ENCODE assay signal across 25 cellular contexts in the genomic region with DNA sequence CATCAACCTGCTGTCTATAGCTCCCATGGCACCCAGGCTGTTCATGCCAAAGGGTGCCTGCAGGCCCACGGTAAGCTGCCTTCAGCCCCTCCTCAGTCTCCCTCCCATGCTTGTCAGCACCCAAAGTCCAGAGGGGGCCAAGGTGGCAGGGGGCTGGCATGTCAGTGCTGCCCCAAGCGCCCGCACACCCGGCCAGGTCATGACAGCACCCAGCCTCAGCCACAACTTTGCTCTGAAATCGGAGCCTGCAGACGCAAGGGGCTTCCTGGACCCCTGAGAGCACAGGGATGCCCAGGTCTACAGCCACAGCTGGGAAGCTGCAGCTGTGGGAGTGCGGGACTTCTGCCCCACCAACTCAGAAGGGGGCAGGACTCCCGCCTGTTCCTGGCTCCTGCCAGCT.
"Had no signal": no experiment of that assay in that cellular context is flagged by ENCODE, and none has a peak within 500 bp of the region (broad histone marks: within the 10 kb centered on the region; RNA-seq: fewer than 3 reads in every experiment).

No MANE protein-coding gene starts in this region.

- H3K9ac ChIP-seq: neural progenitor cell had no signal

- H3K4me3 ChIP-seq: neural progenitor cell, pancreas, prostate gland, right atrium auricular region, right lobe of liver, sigmoid colon, stomach, thoracic aorta, thyroid gland, tibial nerve, upper lobe of left lung, vagina had no signal

- H3K4me2 ChIP-seq: neural progenitor cell had no signal

- H3K27ac ChIP-seq: neural progenitor cell, neutrophil, pancreas, prostate gland, right atrium auricular region, right lobe of liver, sigmoid colon, stomach, thoracic aorta, thyroid gland, upper lobe of left lung, vagina had no signal

- H2AFZ ChIP-seq: neural progenitor cell had no signal

- H3K9me3 ChIP-seq: neutrophil, pancreas, prostate gland, right atrium auricular region, right lobe of liver, sigmoid colon, stomach, thoracic aorta, thyroid gland, tibial nerve, upper lobe of left lung, vagina had no signal

- DNase-seq: natural killer cell; nucleus accumbens; pancreas; retina; right lobe of liver; sigmoid colon; small intestine; stimulated activated CD4-positive, alpha-beta T cell treated with anti-CD3 and anti-CD28 coated beads, Interleukin-15, amount 100 ng/mL, for 24 hours; stimulated activated CD4-positive, alpha-beta T cell treated with anti-CD3 and anti-CD28 coated beads, Interleukin-2, amount 100 ng/mL, for 24 hours; stimulated activated CD4-positive, alpha-beta T cell treated with anti-CD3 and anti-CD28 coated beads, Interleukin-2, amount 100 ng/mL, for 48 hours; stimulated activated CD4-positive, alpha-beta T cell treated with anti-CD3 and anti-CD28 coated beads, Interleukin-4, amount 100 ng/mL, for 24 hours; stimulated activated naive B cell treated with anti-CD40 and anti-IgM and Interleukin-4, amounts not matched to agents 10 μg/mL and 1 μg/mL and 100 μg/mL, for 72 hours; stimulated activated naive CD4-positive, alpha-beta T cell treated with Interleukin-2 at 50 U/mL for 16 hours; stomach; thyroid gland; trophoblast cell had no signal

- H3K4me1 ChIP-seq: neural progenitor cell, pancreas, prostate gland, right atrium auricular region, right lobe of liver, sigmoid colon, upper lobe of left lung, vagina had no signal

- ATAC-seq: natural killer cell; pancreas; stimulated activated effector memory CD8-positive, alpha-beta T cell treated with anti-CD3 and anti-CD28 coated beads, Interleukin-12 subunit alpha, Interleukin-12 subunit beta, amount 100 ng/mL, for 72 hours; stimulated activated naive B cell treated with anti-CD40 and anti-IgM and Interleukin-4, amounts not matched to agents 10 μg/mL and 1 μg/mL and 100 μg/mL, for 72 hours had no signal

- H3K27me3 ChIP-seq: neural progenitor cell, neutrophil, pancreas, right atrium auricular region, right lobe of liver, sigmoid colon, stomach, thyroid gland, tibial nerve, upper lobe of left lung, vagina had no signal
